ENCODE assay signal across 20 cellular contexts in genomic region chr2:69932596-69932922, GRCh38. TPM values are rescaled to one million over a fixed set of nuclear protein-coding genes. Genes with fewer than 3 reads are reported as not detected.
DNase-seq lines count a peak whose midpoint lies in the region; ATAC-seq and TF ChIP-seq lines count a peak whose summit lies in the region.
"Had no signal": no experiment of that assay in that cellular context is flagged by ENCODE, and none has a peak within 500 bp of the region (broad histone marks: within the 10 kb centered on the region; RNA-seq: fewer than 3 reads in every experiment).

No MANE protein-coding gene starts in this region.

- intact Hi-C loops in CD8-positive, alpha-beta T cell (cut with DNase I, micrococcal nuclease): loop anchor here in 1 of 2 experiments (5.0 kb wide), 1 partner anchor 100 kb away; no protein-coding TSS in a partner anchor

- peak overlapping the region; percentile 16 for H3K27ac Mint-ChIP-seq in CD8-positive, alpha-beta T cell
- peak overlapping the region; percentile 67 for H3K27ac Mint-ChIP-seq in T-helper 17 cell
- H3K27ac Mint-ChIP-seq in stimulated activated memory B cell treated with anti-CD40 and anti-IgM and Interleukin-4, amounts not matched to agents 10 μg/mL and 1 μg/mL and 100 μg/mL, for 72 hours: peak overlapping the region; percentile 46
- no peak overlapping the region for H3K27ac Mint-ChIP-seq in T-cell
- H3K27ac Mint-ChIP-seq: IgD-negative memory B cell, memory B cell had no signal

- no peaks in the 10 kb centered on the region for H3K27me3 Mint-ChIP-seq in CD8-positive, alpha-beta T cell (ENCODE audit: low read depth)
- H3K27me3 Mint-ChIP-seq in T-helper 17 cell (no peaks in the 10 kb centered on the region), T-cell (no peaks in the 10 kb centered on the region)
- no peaks in the 10 kb centered on the region for H3K27me3 Mint-ChIP-seq in stimulated activated memory B cell treated with anti-CD40 and anti-IgM and Interleukin-4, amounts not matched to agents 10 μg/mL and 1 μg/mL and 100 μg/mL, for 72 hours
- H3K27me3 Mint-ChIP-seq: activated CD8-positive, alpha-beta T cell treated with anti-CD3 and anti-CD28 coated beads for 36 hours; IgD-negative memory B cell; memory B cell had no signal

- no peaks in the 10 kb centered on the region for H3K27me3 ChIP-seq in CD8-positive, alpha-beta T cell (ENCODE audit: insufficient read depth, low read length)
- H3K27me3 ChIP-seq: cardiac muscle cell, testis, vagina had no signal

- DNase-seq in CD8-positive, alpha-beta T cell: no peak
- no peak for DNase-seq in T-helper 17 cell
- no peak for DNase-seq in epithelial cell of prostate (ENCODE audit: low read depth, low spot score)
- DNase-seq in GM10266 (ENCODE audit: extremely low spot score): no peak
- DNase-seq in T-cell: no peak
- DNase-seq: activated CD8-positive, alpha-beta T cell treated with anti-CD3 and anti-CD28 coated beads for 36 hours; activated naive CD4-positive, alpha-beta T cell treated with anti-CD3 and anti-CD28 coated beads, Interleukin-2, amount 50 U/mL, for 16 hours; NCI-H1105; NCI-H2081 treated with DMSO at 0.1 percent for 48 hours; stimulated activated CD4-positive, alpha-beta T cell treated with anti-CD3 and anti-CD28 coated beads, Interleukin-1b, Interleukin-23, amount 100 ng/mL, for 48 hours; T1000; testis had no signal

- no peak overlapping the region for H3K27ac ChIP-seq in CD8-positive, alpha-beta T cell (ENCODE audit: low read depth, low read length)
- H3K27ac ChIP-seq in epithelial cell of prostate: peak overlapping the region; percentile 98
- H3K27ac ChIP-seq: C4-2B, cardiac muscle cell, testis, vagina had no signal

- POLR2A ChIA-PET in CD8-positive, alpha-beta T cell (lab: Charles Lee): interaction anchor here (0.6 kb wide), 1 partner anchor 110 kb away, joined by 3 read pairs; no protein-coding TSS in a partner anchor
- POLR2A ChIA-PET in T-cell (lab: Charles Lee): interaction anchor here in 1 of 2 donors (0.6 kb wide), 1 partner anchor 118 kb away, joined by 4 read pairs; no protein-coding TSS in a partner anchor

- CTCF ChIA-PET in CD8-positive, alpha-beta T cell (lab: Charles Lee): interaction anchor here (1.1 kb wide), 1 partner anchor 210 kb away, joined by 3 read pairs; no protein-coding TSS in a partner anchor
- CTCF ChIA-PET in T-cell (lab: Charles Lee): interaction anchor here in 1 of 2 donors (0.7 kb wide), 2 partner anchors 72 to 162 kb away, joined by 3 to 4 read pairs; no protein-coding TSS in a partner anchor

- no peaks in the 10 kb centered on the region for H3K9me3 ChIP-seq in CD8-positive, alpha-beta T cell (ENCODE audit: low read length)
- no peaks in the 10 kb centered on the region for H3K9me3 ChIP-seq in T-helper 17 cell (ENCODE audit: control insufficient read depth, low read length, poor library complexity, severe bottlenecking)
- H3K9me3 ChIP-seq: testis, vagina had no signal

- no peak overlapping the region for H3K4me3 Mint-ChIP-seq in CD8-positive, alpha-beta T cell
- H3K4me3 Mint-ChIP-seq in T-helper 17 cell (no peak overlapping the region), T-cell (no peak overlapping the region)
- no peak overlapping the region for H3K4me3 Mint-ChIP-seq in stimulated activated memory B cell treated with anti-CD40 and anti-IgM and Interleukin-4, amounts not matched to agents 10 μg/mL and 1 μg/mL and 100 μg/mL, for 72 hours
- H3K4me3 Mint-ChIP-seq: activated CD8-positive, alpha-beta T cell treated with anti-CD3 and anti-CD28 coated beads for 36 hours; memory B cell had no signal

- no peak overlapping the region for H3K4me3 ChIP-seq in CD8-positive, alpha-beta T cell (ENCODE audit: low read depth, low read length)
- H3K4me3 ChIP-seq: cardiac muscle cell, testis, vagina had no signal

- H3K36me3 Mint-ChIP-seq in CD8-positive, alpha-beta T cell: peaks cover 55% of the 10 kb centered on the region
- H3K36me3 Mint-ChIP-seq in T-helper 17 cell (ENCODE audit: low read depth) (peaks cover 12% of the 10 kb centered on the region), T-cell (peaks cover 49% of the 10 kb centered on the region)
- peaks cover 33% of the 10 kb centered on the region for H3K36me3 Mint-ChIP-seq in stimulated activated memory B cell treated with anti-CD40 and anti-IgM and Interleukin-4, amounts not matched to agents 10 μg/mL and 1 μg/mL and 100 μg/mL, for 72 hours
- H3K36me3 Mint-ChIP-seq: IgD-negative memory B cell had no signal

- ATAC-seq in CD8-positive, alpha-beta T cell: no peak
- no peak for ATAC-seq in T-helper 17 cell
- no peak for ATAC-seq in stimulated activated memory B cell treated with anti-CD40 and anti-IgM and Interleukin-4, amounts not matched to agents 10 μg/mL and 1 μg/mL and 100 μg/mL, for 72 hours
- ATAC-seq in GM21526 (IDR thresholded peaks at IDR 0.05; ENCODE audit: low FRiP score, unreplicated experiment): no peak
- no peak for ATAC-seq in T-cell (replicated peaks in 1 of 4)
- ATAC-seq: activated CD8-positive, alpha-beta T cell treated with anti-CD3 and anti-CD28 coated beads for 36 hours; SK-N-SH treated with all-trans-retinoic acid at 6 μM for 48 hours had no signal

- no peak for TF ChIP-seq CTCF in CD8-positive, alpha-beta T cell (IDR thresholded peaks at IDR 0.05)
- no peak for TF ChIP-seq CTCF in GM10266 (IDR thresholded peaks at IDR 0.05; ENCODE audit: control insufficient read depth, insufficient read depth, low read depth, missing control alignments)

- H3K36me3 ChIP-seq in CD8-positive, alpha-beta T cell (ENCODE audit: insufficient read depth, low read length): peaks cover 25% of the 10 kb centered on the region

- H3K4me1 ChIP-seq in CD8-positive, alpha-beta T cell (ENCODE audit: insufficient read depth, low read length): peaks cover 6% of the 10 kb centered on the region
- H3K4me1 ChIP-seq: testis, vagina had no signal

- no peaks in the 10 kb centered on the region for H3K9me3 Mint-ChIP-seq in CD8-positive, alpha-beta T cell
- H3K9me3 Mint-ChIP-seq in stimulated activated memory B cell treated with anti-CD40 and anti-IgM and Interleukin-4, amounts not matched to agents 10 μg/mL and 1 μg/mL and 100 μg/mL, for 72 hours: no peaks in the 10 kb centered on the region
- no peaks in the 10 kb centered on the region for H3K9me3 Mint-ChIP-seq in T-cell
- H3K9me3 Mint-ChIP-seq: activated CD8-positive, alpha-beta T cell treated with anti-CD3 and anti-CD28 coated beads for 36 hours; IgD-negative memory B cell; memory B cell had no signal

- peaks cover 26% of the 10 kb centered on the region for H3K4me1 Mint-ChIP-seq in CD8-positive, alpha-beta T cell (ENCODE audit: low read depth)
- H3K4me1 Mint-ChIP-seq in T-helper 17 cell (peaks cover 37% of the 10 kb centered on the region), T-cell (peaks cover 27 to 35% (median 29%) of the 10 kb centered on the region in 3 donors)
- peaks cover 22% of the 10 kb centered on the region for H3K4me1 Mint-ChIP-seq in stimulated activated memory B cell treated with anti-CD40 and anti-IgM and Interleukin-4, amounts not matched to agents 10 μg/mL and 1 μg/mL and 100 μg/mL, for 72 hours

RNA-seq across cellular contexts. Expression of gene MXD1, which starts 17.6 kb away (rescaled TPM):
- total RNA-seq in CD8-positive, alpha-beta T cell: 10 to 100 TPM; 38.8 to 39.1 TPM
- total RNA-seq in T-helper 17 cell: 10 to 100 TPM; 45.0 to 46.2 TPM
- total RNA-seq in T-cell: 10 to 100 TPM; 13.7 to 34.5 (median 19.9) TPM

RNA-seq across cellular contexts. Expression of gene ASPRV1, which starts 28.9 kb away (rescaled TPM):
- under 1 TPM; 0.73 to 0.86 TPM for total RNA-seq in CD8-positive, alpha-beta T cell
- 1 to 10 TPM; 1.1 to 1.7 TPM for total RNA-seq in T-helper 17 cell
- 1 to 10 TPM; 1.2 to 2.1 (median 1.8) TPM for total RNA-seq in T-cell

RNA-seq across cellular contexts. Expression of gene SNRNP27, which starts 38.8 kb away (rescaled TPM):
- 10 to 100 TPM; 47.9 to 58.5 TPM for total RNA-seq in CD8-positive, alpha-beta T cell
- 10 to 100 TPM; 33.5 to 38.6 TPM for total RNA-seq in T-helper 17 cell
- 10 to 100 TPM; 38.3 to 51.1 (median 42.0) TPM for total RNA-seq in T-cell

Comparison
In these comparisons a context has a peak if more than half of its experiments do, and no peak if none do; other contexts are left out.
1. H3K27ac Mint-ChIP-seq: peak in CD8-positive, alpha-beta T cell (single experiment), T-helper 17 cell (single experiment) and stimulated activated memory B cell treated with anti-CD40 and anti-IgM and Interleukin-4, amounts not matched to agents 10 μg/mL and 1 μg/mL and 100 μg/mL, for 72 hours (single experiment); none in T-cell (0 of 2).